16 cellular contexts compared by ENCODE assay signal in the genomic region with DNA sequence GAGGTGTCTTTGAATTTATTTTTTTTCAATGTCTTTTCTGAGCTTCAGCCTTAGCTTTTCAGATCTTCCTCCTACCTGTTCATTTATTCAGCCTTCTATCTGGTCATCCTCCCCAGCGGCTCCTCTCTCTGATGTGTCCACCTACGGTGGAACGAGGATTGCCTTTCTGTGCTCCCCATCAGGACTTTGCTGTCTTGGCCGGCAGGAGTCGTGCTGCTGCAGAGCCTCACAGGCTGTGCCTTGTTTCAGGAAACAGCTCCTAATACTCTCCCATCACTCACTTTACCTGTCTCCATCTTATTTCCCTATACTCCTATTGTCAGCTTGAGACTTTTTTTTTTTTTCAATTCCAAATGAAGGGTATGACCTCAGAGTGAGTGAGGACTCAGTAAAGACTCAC.
DNase-seq lines count a peak whose midpoint lies in the region; ATAC-seq, FAIRE-seq and TF ChIP-seq lines count a peak whose summit lies in the region.
"Had no signal": no experiment of that assay in that cellular context is flagged by ENCODE, and none has a peak within 500 bp of the region (broad histone marks: within the 10 kb centered on the region; RNA-seq: fewer than 3 reads in every experiment).

No MANE protein-coding gene starts in this region.

- H3K4me3 Mint-ChIP-seq in naive thymus-derived CD8-positive, alpha-beta T cell = no peak overlapping the region
- no peak overlapping the region for H3K4me3 Mint-ChIP-seq in natural killer cell treated with Interleukin-12 subunit alpha and Interleukin-12 subunit beta and Interleukin-15 and Interleukin-18, amount 100 ng/mL, for 72 hours
- H3K4me3 Mint-ChIP-seq: CD4-positive, CD25-positive, alpha-beta regulatory T cell had no signal

- H2BK12ac ChIP-seq in H1 (ENCODE audit: low read depth, low read length) (no peak overlapping the region), neuronal stem cell (ENCODE audit: low read length) (no peak overlapping the region)

- no peaks in the 10 kb centered on the region for H3K23me2 ChIP-seq in H1 (ENCODE audit: low read depth, low read length)

- H4K8ac ChIP-seq in H1 (ENCODE audit: extremely low read depth, insufficient read depth, low read length) (no peak overlapping the region), neuronal stem cell (ENCODE audit: low read depth, low read length) (no peak overlapping the region)

- H2BK5ac ChIP-seq in H1 (ENCODE audit: low read depth, low read length) (no peak overlapping the region), neuronal stem cell (ENCODE audit: low read length) (no peak overlapping the region)

- H2BK20ac ChIP-seq in H1 (ENCODE audit: low read length) = no peak overlapping the region

- no peak overlapping the region for H3K23ac ChIP-seq in H1 (ENCODE audit: insufficient read length)
- H3K23ac ChIP-seq in neuronal stem cell (ENCODE audit: low read depth, low read length, poor library complexity) = no peak overlapping the region

- no peak overlapping the region for H2AK5ac ChIP-seq in H1 (ENCODE audit: low read depth, low read length)
- no peak overlapping the region for H2AK5ac ChIP-seq in neuronal stem cell (ENCODE audit: low read depth, low read length)

- H3K4me2 ChIP-seq in H1 (ENCODE audit: insufficient read depth in 1 of 2, low read depth in 2 of 2, low read length in 2 of 2) (no peak overlapping the region), neuronal stem cell (ENCODE audit: insufficient read depth, low read length, poor library complexity, severe bottlenecking) (no peak overlapping the region)
- H3K4me2 ChIP-seq: BLaER1 treated with 17β-estradiol and CSF1 and Interleukin-3, amounts not matched to agents 10 nM and 100 nM had no signal

- H3K36me3 ChIP-seq in H7 (replicated peaks; ENCODE audit: control insufficient read depth, insufficient read depth, low read length) (peaks cover 3% of the 10 kb centered on the region; the same call in 1 of the 2 replicates), H1 (ENCODE audit: control insufficient read depth in 2 of 4, insufficient read depth in 4 of 4, low read length in 3 of 4) (no peaks in the 10 kb centered on the region), neuronal stem cell (replicated peaks in 1 of 2; ENCODE audit: control insufficient read depth in 2 of 2, insufficient read depth in 2 of 2, low read length in 2 of 2) (peaks cover 4 to 54% of the 10 kb centered on the region in 2 donors), sigmoid colon (peaks cover 0 to 19% (median 8%) of the 10 kb centered on the region in 4 donors)

- H3K18ac ChIP-seq in H1 (ENCODE audit: extremely low read depth, low read length) (no peak overlapping the region), neuronal stem cell (ENCODE audit: low read length) (peak overlapping the region; percentile 40)

- TF ChIP-seq CTCF in H1 (IDR thresholded peaks at IDR 0.05; ENCODE audit: control extremely low read depth in 1 of 3, insufficient read depth in 1 of 3, low read depth in 1 of 3, low read length in 3 of 3) (peak in 2 of 3 experiments; percentile 4 to 25; a peak in 2 of 4 replicates), sigmoid colon (IDR thresholded peaks at IDR 0.05) (no peak)

- FAIRE-seq in H1 (lab: Jason Lieb, UNC) = no peak
- FAIRE-seq: GM19239, H54 had no signal

- H3K4me1 ChIP-seq in H1 (replicated peaks in 1 of 4; ENCODE audit: control insufficient read depth in 3 of 4, insufficient read depth in 4 of 4, low read length in 3 of 4) (no peaks in the 10 kb centered on the region; a peak in 1 of 7 replicates), neuronal stem cell (ENCODE audit: control insufficient read depth in 2 of 2, insufficient read depth in 1 of 2, low read depth in 1 of 2, low read length in 2 of 2) (peaks cover 0 to 2% of the 10 kb centered on the region in 2 donors), sigmoid colon (no peaks in the 10 kb centered on the region)

- H3K27ac Mint-ChIP-seq in naive thymus-derived CD8-positive, alpha-beta T cell = no peak overlapping the region
- no peak overlapping the region for H3K27ac Mint-ChIP-seq in natural killer cell treated with Interleukin-12 subunit alpha and Interleukin-12 subunit beta and Interleukin-15 and Interleukin-18, amount 100 ng/mL, for 72 hours
- H3K27ac Mint-ChIP-seq: CD4-positive, CD25-positive, alpha-beta regulatory T cell had no signal

- TF ChIP-seq RAD21 in H1 (IDR thresholded peaks at IDR 0.05 in 1 of 2, conservative IDR thresholded peaks at IDR 0.05 in 1 of 2; ENCODE audit: low read depth in 2 of 2, low read length in 2 of 2) = peak; percentile 17 to 19; a peak in 2 of 4 replicates

- H3K27ac ChIP-seq in H1 (ENCODE audit: low read depth, low read length) = no peak overlapping the region
- H3K27ac ChIP-seq in neuronal stem cell (replicated peaks; ENCODE audit: low read length) = no peak overlapping the region
- H3K27ac ChIP-seq in sigmoid colon = no peak overlapping the region
- H3K27ac ChIP-seq: BLaER1 treated with 17β-estradiol and CSF1 and Interleukin-3, amounts not matched to agents 10 nM and 100 nM had no signal

- POLR2A ChIA-PET in H1 (lab: Charles Lee; ENCODE audit: partially characterized antibody) = interaction anchor here (0.6 kb wide), 1 partner anchor 31 kb away, joined by 3 read pairs; no protein-coding TSS in a partner anchor
- POLR2A ChIA-PET in naive thymus-derived CD8-positive, alpha-beta T cell (lab: Charles Lee) = no interaction called here

- H2AFZ ChIP-seq in H1 (ENCODE audit: low read length) = no peak overlapping the region
- H2AFZ ChIP-seq in neuronal stem cell (ENCODE audit: low read length) = no peak overlapping the region

- H3K79me2 ChIP-seq in H1 (ENCODE audit: control insufficient read depth in 1 of 2, insufficient read depth in 2 of 2, low read length in 2 of 2) = no peaks in the 10 kb centered on the region

- TF ChIP-seq POLR2A in H1 (IDR thresholded peaks at IDR 0.05; ENCODE audit: control extremely low read depth in 1 of 2, low read depth in 2 of 2, low read length in 2 of 2) (no peak), sigmoid colon (IDR thresholded peaks at IDR 0.05) (no peak)

- WGBS in H1 (ENCODE audit: extremely low coverage in 1 of 2, insufficient coverage in 1 of 2, insufficient read length in 1 of 2, insufficient replicate concordance in 2 of 2, low coverage in 1 of 2, low lambda C conversion rate in 2 of 2, missing lambda C conversion rate in 1 of 2), 2 experiments = 92% methylated on average over 5 of the region's 5 CpGs; no CpG with 5 or more reads in 1 of the 2 experiments
- WGBS in neuronal stem cell (ENCODE audit: extremely low coverage in 2 of 2, insufficient read length in 2 of 2, insufficient replicate concordance in 1 of 2), 2 donors = no CpG with 5 or more reads among the region's 5 CpGs
- WGBS in sigmoid colon, 2 donors = 96 to 97% methylated on average over 5 of the region's 5 CpGs

- no peaks in the 10 kb centered on the region for H3K9me3 ChIP-seq in H1 (ENCODE audit: insufficient read depth in 2 of 2, low read depth in 1 of 2, low read length in 1 of 2)
- no peaks in the 10 kb centered on the region for H3K9me3 ChIP-seq in neuronal stem cell (replicated peaks in 1 of 2; ENCODE audit: control insufficient read depth in 2 of 2, insufficient read depth in 1 of 2, low read depth in 1 of 2, low read length in 2 of 2)
- no peaks in the 10 kb centered on the region for H3K9me3 ChIP-seq in sigmoid colon
- H3K9me3 ChIP-seq: BLaER1 treated with 17β-estradiol and CSF1 and Interleukin-3, amounts not matched to agents 10 nM and 100 nM had no signal

- peaks cover 0 to 8% (median 5%) of the 10 kb centered on the region in 3 donors for H3K36me3 Mint-ChIP-seq in naive thymus-derived CD8-positive, alpha-beta T cell
- H3K36me3 Mint-ChIP-seq in natural killer cell treated with Interleukin-12 subunit alpha and Interleukin-12 subunit beta and Interleukin-15 and Interleukin-18, amount 100 ng/mL, for 72 hours = no peaks in the 10 kb centered on the region

- H3K4ac ChIP-seq in H1 (replicated peaks; ENCODE audit: insufficient read length, low read depth, low read length) (no peak overlapping the region), neuronal stem cell (ENCODE audit: low read length) (no peak overlapping the region)

- no peak overlapping the region for H4K91ac ChIP-seq in H1 (replicated peaks; ENCODE audit: insufficient read length, low read length)
- H4K91ac ChIP-seq in neuronal stem cell (ENCODE audit: low read depth, low read length, poor library complexity) = no peak overlapping the region

- no peak overlapping the region for H2BK120ac ChIP-seq in H1 (replicated peaks; ENCODE audit: low read depth, low read length)
- H2BK120ac ChIP-seq in neuronal stem cell (ENCODE audit: low read depth, low read length) = no peak overlapping the region

- H3K79me1 ChIP-seq in H1 (ENCODE audit: low read depth, low read length) = no peaks in the 10 kb centered on the region
- no peaks in the 10 kb centered on the region for H3K79me1 ChIP-seq in neuronal stem cell (ENCODE audit: low read depth, low read length)

- no peak for ATAC-seq in naive thymus-derived CD8-positive, alpha-beta T cell
- ATAC-seq in natural killer cell treated with Interleukin-12 subunit alpha and Interleukin-12 subunit beta and Interleukin-15 and Interleukin-18, amount 100 ng/mL, for 72 hours = no peak

- intact Hi-C loops in sigmoid colon (cut with DNase I) = no loop called here

- H4K5ac ChIP-seq in H1 (ENCODE audit: insufficient read length, low read depth, low read length) = no peak overlapping the region

- H2BK15ac ChIP-seq in H1 (ENCODE audit: low read length) = no peak overlapping the region
- no peak overlapping the region for H2BK15ac ChIP-seq in neuronal stem cell (ENCODE audit: low read length)

- peaks cover 0 to 5% (median 0%) of the 10 kb centered on the region in 4 donors for H3K4me1 Mint-ChIP-seq in naive thymus-derived CD8-positive, alpha-beta T cell
- peaks cover 0 to 6% of the 10 kb centered on the region in 2 donors for H3K4me1 Mint-ChIP-seq in natural killer cell treated with Interleukin-12 subunit alpha and Interleukin-12 subunit beta and Interleukin-15 and Interleukin-18, amount 100 ng/mL, for 72 hours (ENCODE audit: low read depth in 2 of 2)

- no peak for TF ChIP-seq EP300 in H1 (IDR thresholded peaks at IDR 0.05; ENCODE audit: borderline replicate concordance in 1 of 2, low read depth in 2 of 2, low read length in 2 of 2)
- TF ChIP-seq EP300 in sigmoid colon (IDR thresholded peaks at IDR 0.05) = no peak

- H3K14ac ChIP-seq in H1 (ENCODE audit: insufficient read length) (no peak overlapping the region), neuronal stem cell (ENCODE audit: low read length) (no peak overlapping the region)

- H3K27me3 Mint-ChIP-seq in naive thymus-derived CD8-positive, alpha-beta T cell = no peaks in the 10 kb centered on the region
- peaks cover 0 to 2% of the 10 kb centered on the region in 2 donors for H3K27me3 Mint-ChIP-seq in natural killer cell treated with Interleukin-12 subunit alpha and Interleukin-12 subunit beta and Interleukin-15 and Interleukin-18, amount 100 ng/mL, for 72 hours

- H4K20me1 ChIP-seq in H1 (replicated peaks in 1 of 2; ENCODE audit: control insufficient read depth in 1 of 2, insufficient read depth in 2 of 2, low read length in 2 of 2) = no peaks in the 10 kb centered on the region
- H4K20me1 ChIP-seq: BLaER1 treated with 17β-estradiol and CSF1 and Interleukin-3, amounts not matched to agents 10 nM and 100 nM had no signal

- DNase-seq in H7 (peak; percentile 12), H1 (ENCODE audit: low read depth in 1 of 2, low spot score in 2 of 2) (no peak), left kidney (ENCODE audit: low read depth, low spot score) (peak; percentile 5), neuronal stem cell (ENCODE audit: low spot score) (no peak), SIG-M5 treated with dmso at 0.1 percent for 504 hours (lab: John Stamatoyannopoulos, UW; ENCODE audit: unreplicated experiment) (no peak), sigmoid colon (no peak)
- no peak for DNase-seq in naive thymus-derived CD8-positive, alpha-beta T cell
- DNase-seq in natural killer cell treated with Interleukin-12 subunit alpha and Interleukin-12 subunit beta and Interleukin-15 and Interleukin-18, amount 100 ng/mL, for 72 hours (ENCODE audit: low spot score) = no peak
- DNase-seq: 8988T; ACHN; CD4-positive, CD25-positive, alpha-beta regulatory T cell; DMS53; GF-D8 had no signal

- H3K56ac ChIP-seq in H1 (replicated peaks; ENCODE audit: insufficient read length, low read depth, low read length) = no peak overlapping the region

- H3K27me3 ChIP-seq in H7 (ENCODE audit: control insufficient read depth, insufficient read depth, low read length) (no peaks in the 10 kb centered on the region), H1 (replicated peaks in 1 of 4; ENCODE audit: control insufficient read depth in 3 of 4, extremely low read depth in 1 of 4, insufficient read depth in 3 of 4, low read length in 3 of 4) (no peaks in the 10 kb centered on the region), neuronal stem cell (ENCODE audit: control insufficient read depth in 3 of 3, insufficient read depth in 3 of 3, low read depth in 1 of 3, low read length in 3 of 3) (no peaks in the 10 kb centered on the region), sigmoid colon (no peaks in the 10 kb centered on the region)
- H3K27me3 ChIP-seq: BLaER1 treated with 17β-estradiol and CSF1 and Interleukin-3, amounts not matched to agents 10 nM and 100 nM had no signal

- CTCF ChIA-PET in H1 (lab: Charles Lee; ENCODE audit: partially characterized antibody) = interaction anchor here (0.6 to 2.4 kb wide), 12 partner anchors 12 to 319 kb away, joined by 3 to 6 read pairs (median 4); partner anchors contain the start of gene SRGAP1

- H3K9me3 Mint-ChIP-seq in naive thymus-derived CD8-positive, alpha-beta T cell = peaks cover 0 to 4% (median 0%) of the 10 kb centered on the region in 9 donors
- no peaks in the 10 kb centered on the region for H3K9me3 Mint-ChIP-seq in natural killer cell treated with Interleukin-12 subunit alpha and Interleukin-12 subunit beta and Interleukin-15 and Interleukin-18, amount 100 ng/mL, for 72 hours

- no peak overlapping the region for H3K9ac ChIP-seq in H1 (replicated peaks in 1 of 4; ENCODE audit: extremely low read depth in 1 of 4, low read depth in 3 of 4, low read length in 3 of 4)
- H3K9ac ChIP-seq in neuronal stem cell (ENCODE audit: low read depth, low read length, poor library complexity) = no peak overlapping the region
- H3K9ac ChIP-seq: BLaER1 treated with 17β-estradiol and CSF1 and Interleukin-3, amounts not matched to agents 10 nM and 100 nM had no signal

- H3K4me3 ChIP-seq in H7 (ENCODE audit: insufficient read depth, low read depth, low read length) (no peak overlapping the region), H1 (ENCODE audit: extremely low read depth in 1 of 4, insufficient read depth in 2 of 4, low read depth in 3 of 4, low read length in 4 of 4) (no peak overlapping the region), neuronal stem cell (ENCODE audit: low read length in 2 of 2) (no peak overlapping the region), sigmoid colon (no peak overlapping the region)
- H3K4me3 ChIP-seq: BLaER1 treated with 17β-estradiol and CSF1 and Interleukin-3, amounts not matched to agents 10 nM and 100 nM had no signal

Comparison
In these comparisons a context has a peak if more than half of its experiments do, and no peak if none do; other contexts are left out.
1. DNase-seq: peak in H7 (single experiment) and left kidney (single experiment); none in H1 (0 of 2), neuronal stem cell (single experiment), naive thymus-derived CD8-positive, alpha-beta T cell (0 of 10), natural killer cell treated with Interleukin-12 subunit alpha and Interleukin-12 subunit beta and Interleukin-15 and Interleukin-18, amount 100 ng/mL, for 72 hours (single experiment), SIG-M5 treated with dmso at 0.1 percent for 504 hours (single experiment) and sigmoid colon (single experiment).
2. CTCF ChIP-seq: peak in H1 (2 of 3); none in sigmoid colon (0 of 4).